Comparison of ENCODE assay signal across 13 cellular contexts in the genomic region with DNA sequence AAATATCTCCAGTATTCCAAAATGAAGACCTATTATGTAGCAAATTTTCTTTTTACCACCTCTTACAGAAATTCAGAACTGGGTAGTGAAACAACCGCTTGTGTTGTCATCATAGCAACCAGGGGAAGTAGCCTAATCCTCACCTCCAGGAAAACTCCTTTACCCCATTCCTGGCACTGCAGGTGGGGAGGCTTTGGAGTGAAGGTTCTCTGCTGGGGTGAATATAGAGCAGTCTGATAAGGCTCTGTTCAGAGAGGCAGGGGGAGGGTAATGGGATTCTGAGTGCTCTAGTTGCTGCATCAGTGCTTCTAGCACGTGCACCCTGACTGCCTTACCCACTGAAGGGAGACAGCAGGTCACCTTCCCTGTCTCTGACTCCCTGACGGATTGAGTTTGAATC.
A peak's percentile ranks its signal among the peaks of the same experiment; 100 is the strongest.
DNase-seq lines count a peak whose midpoint lies in the region; ATAC-seq lines count a peak whose summit lies in the region.
"Had no signal": no experiment of that assay in that cellular context is flagged by ENCODE, and none has a peak within 500 bp of the region (broad histone marks: within the 10 kb centered on the region; RNA-seq: fewer than 3 reads in every experiment).

No MANE protein-coding gene starts in this region.

- in situ Hi-C loops in ACHN (cut with HindIII; ENCODE audit: low pct_ligation_motif_present, low pct_unique_long_range_greater_than_20kb, low sequenced_read_pairs) = no loop called here

- peak; percentile 37 for DNase-seq in ACHN
- peak; percentile 18 for DNase-seq in iPS-NIHi11 (ENCODE audit: low spot score)
- no peak for DNase-seq in NOMO-1 (lab: John Stamatoyannopoulos, UW; ENCODE audit: unreplicated experiment in 2 of 2)
- DNase-seq in H4 (ENCODE audit: low spot score) = no peak
- no peak for DNase-seq in medulla oblongata (ENCODE audit: extremely low spot score)
- DNase-seq in occipital lobe (lab: John Stamatoyannopoulos, UW) = no peak
- DNase-seq: activated CD4-positive, alpha-beta T cell treated with anti-CD3 and anti-CD28 coated beads, Interleukin-2, amount 10 ng/mL, durations not matched to agents 24 days and 14 days; COR-L47; Peyer's patch; T-helper 17 cell; testis had no signal

- ATAC-seq in GM21381 (IDR thresholded peaks at IDR 0.05; ENCODE audit: unreplicated experiment) = peak; percentile 42
- ATAC-seq in HG03442 (IDR thresholded peaks at IDR 0.05; ENCODE audit: unreplicated experiment) = peak; percentile 32
- ATAC-seq: T-helper 17 cell had no signal

Comparison
In these comparisons a context has a peak if more than half of its experiments do, and no peak if none do; other contexts are left out.
1. DNase-seq: peak in ACHN (single experiment) and iPS-NIHi11 (single experiment); none in NOMO-1 (0 of 2), H4 (single experiment), medulla oblongata (single experiment) and occipital lobe (single experiment).